In the genomic region with DNA sequence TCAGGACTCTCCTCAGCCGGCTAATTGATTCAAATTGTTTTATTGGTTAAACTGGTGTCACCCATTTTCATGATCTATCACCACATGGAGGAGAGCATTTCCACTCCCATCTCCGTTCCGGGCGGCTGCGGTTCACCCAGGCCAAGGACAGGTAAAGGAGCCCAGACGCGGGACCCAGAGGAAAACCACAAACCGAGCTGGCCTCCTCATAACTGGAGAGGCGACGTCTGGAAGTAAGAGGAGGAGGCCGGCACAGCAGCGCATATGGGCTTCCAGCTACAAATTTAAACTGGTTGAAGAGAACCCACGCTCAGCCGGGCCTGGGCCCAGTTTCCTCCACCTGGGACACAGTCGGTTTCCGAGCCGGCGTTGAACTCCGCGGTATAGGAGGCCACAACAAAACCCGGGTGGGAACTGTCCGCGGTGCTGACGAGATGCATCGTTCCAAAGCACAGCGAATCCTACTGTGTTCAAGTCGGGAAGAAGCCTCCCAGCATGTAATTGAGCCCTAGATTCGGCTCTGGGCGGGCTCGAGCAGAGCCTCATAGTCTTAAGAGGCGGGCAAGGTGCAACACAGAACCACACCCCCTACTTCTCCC, we compare ENCODE assay signal across 1 cellular context.
TF ChIP-seq lines count a peak whose summit lies in the region.

No MANE protein-coding gene starts in this region.

TF ChIP-seq in H1, 55 proteins besides CTCF, POLR2A, EP300 and RAD21 (continued from another document):
- TF ChIP-seq E2F6 (IDR thresholded peaks at IDR 0.05), result no peak
- no peak for TF ChIP-seq BRCA1 (IDR thresholded peaks at IDR 0.05; ENCODE audit: low read depth, low read length)
- TF ChIP-seq TAF1 (IDR thresholded peaks at IDR 0.05; ENCODE audit: low read depth, low read length), result no peak
- no peak for TF ChIP-seq CEBPB (IDR thresholded peaks at IDR 0.05; ENCODE audit: low read depth, low read length)
- peak; percentile 77; the same call in 1 of the 2 replicates for TF ChIP-seq SUZ12 (IDR thresholded peaks at IDR 0.05; ENCODE audit: low read length)
- TF ChIP-seq SAP30 (IDR thresholded peaks at IDR 0.05; ENCODE audit: insufficient read depth, insufficient replicate concordance, low read length), result peak; percentile 33
- peak; percentile 55 to 84; a peak in 1 of 4 replicates for TF ChIP-seq HDAC2 (IDR thresholded peaks at IDR 0.05; ENCODE audit: borderline replicate concordance in 1 of 2, low read depth in 2 of 2, low read length in 2 of 2)
- TF ChIP-seq HDAC6 (IDR thresholded peaks at IDR 0.05; ENCODE audit: low read depth, low read length), result no peak
- peak; percentile 73 for TF ChIP-seq EZH2 (IDR thresholded peaks at IDR 0.05; ENCODE audit: low read depth, low read length, severe bottlenecking)
- TF ChIP-seq CHD7 (IDR thresholded peaks at IDR 0.05; ENCODE audit: insufficient replicate concordance, low read length), result no peak
- TF ChIP-seq CREB1 (IDR thresholded peaks at IDR 0.05), result peak; percentile 56; the same call in 1 of the 2 replicates
TF ChIP-seq in H1: peak in this region for 8.
